2 cellular contexts compared by ENCODE assay signal in genomic region chr20:57557926-57558613, GRCh38.
A peak's percentile ranks its signal among the peaks of the same experiment; 100 is the strongest.
TF ChIP-seq lines count a peak whose summit lies in the region.

No MANE protein-coding gene starts in this region.

TF ChIP-seq in K562, 482 proteins besides CTCF, POLR2A, EP300 and RAD21:
- TF ChIP-seq SPI1 (IDR thresholded peaks at IDR 0.05; ENCODE audit: borderline replicate concordance, low read depth, low read length) (peak; percentile 45; the same call in 1 of the 2 replicates), BRCA1 (IDR thresholded peaks at IDR 0.05) (no peak), BRCA1 (CRISPR knock-in tag; IDR thresholded peaks at IDR 0.05) (no peak)

TF ChIP-seq in HepG2, 621 proteins besides CTCF, POLR2A, EP300 and RAD21 (continues in another document):
- no peak for TF ChIP-seq HNF4A (CRISPR knock-in tag; IDR thresholded peaks at IDR 0.05)
- TF ChIP-seq, protein P1, sequence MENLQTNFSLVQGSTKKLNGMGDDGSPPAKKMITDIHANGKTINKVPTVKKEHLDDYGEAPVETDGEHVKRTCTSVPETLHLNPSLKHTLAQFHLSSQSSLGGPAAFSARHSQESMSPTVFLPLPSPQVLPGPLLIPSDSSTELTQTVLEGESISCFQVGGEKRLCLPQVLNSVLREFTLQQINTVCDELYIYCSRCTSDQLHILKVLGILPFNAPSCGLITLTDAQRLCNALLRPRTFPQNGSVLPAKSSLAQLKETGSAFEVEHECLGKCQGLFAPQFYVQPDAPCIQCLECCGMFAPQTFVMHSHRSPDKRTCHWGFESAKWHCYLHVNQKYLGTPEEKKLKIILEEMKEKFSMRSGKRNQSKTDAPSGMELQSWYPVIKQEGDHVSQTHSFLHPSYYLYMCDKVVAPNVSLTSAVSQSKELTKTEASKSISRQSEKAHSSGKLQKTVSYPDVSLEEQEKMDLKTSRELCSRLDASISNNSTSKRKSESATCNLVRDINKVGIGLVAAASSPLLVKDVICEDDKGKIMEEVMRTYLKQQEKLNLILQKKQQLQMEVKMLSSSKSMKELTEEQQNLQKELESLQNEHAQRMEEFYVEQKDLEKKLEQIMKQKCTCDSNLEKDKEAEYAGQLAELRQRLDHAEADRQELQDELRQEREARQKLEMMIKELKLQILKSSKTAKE (CRISPR knock-in tag; IDR thresholded peaks at IDR 0.05; ENCODE audit: borderline replicate concordance) = no peak
- TF ChIP-seq MXI1 (IDR thresholded peaks at IDR 0.05; ENCODE audit: borderline replicate concordance, low read depth, low read length) = peak; percentile 26; the same call in 1 of the 3 replicates
- no peak for TF ChIP-seq HDAC2 (CRISPR knock-in tag; IDR thresholded peaks at IDR 0.05)
- TF ChIP-seq ZNF230 (CRISPR knock-in tag; IDR thresholded peaks at IDR 0.05) = no peak
- TF ChIP-seq ZNF235 (CRISPR knock-in tag; IDR thresholded peaks at IDR 0.05; ENCODE audit: borderline replicate concordance) = no peak
- TF ChIP-seq RCOR2 (CRISPR knock-in tag; IDR thresholded peaks at IDR 0.05) = no peak
- TF ChIP-seq, protein P2, sequence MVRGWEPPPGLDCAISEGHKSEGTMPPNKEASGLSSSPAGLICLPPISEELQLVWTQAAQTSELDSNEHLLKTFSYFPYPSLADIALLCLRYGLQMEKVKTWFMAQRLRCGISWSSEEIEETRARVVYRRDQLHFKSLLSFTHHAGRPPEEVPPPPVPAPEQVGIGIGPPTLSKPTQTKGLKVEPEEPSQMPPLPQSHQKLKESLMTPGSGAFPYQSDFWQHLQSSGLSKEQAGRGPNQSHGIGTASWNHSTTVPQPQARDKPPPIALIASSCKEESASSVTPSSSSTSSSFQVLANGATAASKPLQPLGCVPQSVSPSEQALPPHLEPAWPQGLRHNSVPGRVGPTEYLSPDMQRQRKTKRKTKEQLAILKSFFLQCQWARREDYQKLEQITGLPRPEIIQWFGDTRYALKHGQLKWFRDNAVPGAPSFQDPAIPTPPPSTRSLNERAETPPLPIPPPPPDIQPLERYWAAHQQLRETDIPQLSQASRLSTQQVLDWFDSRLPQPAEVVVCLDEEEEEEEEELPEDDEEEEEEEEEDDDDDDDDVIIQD (CRISPR knock-in tag; IDR thresholded peaks at IDR 0.05; ENCODE audit: low read depth) = no peak
- TF ChIP-seq SP140L (CRISPR knock-in tag; IDR thresholded peaks at IDR 0.05; ENCODE audit: borderline replicate concordance) = no peak
- TF ChIP-seq SKI (IDR thresholded peaks at IDR 0.05; ENCODE audit: partially characterized antibody) = no peak
- TF ChIP-seq SPEN (CRISPR knock-in tag; IDR thresholded peaks at IDR 0.05; ENCODE audit: low read depth) = no peak
- TF ChIP-seq NR3C1 (CRISPR knock-in tag; IDR thresholded peaks at IDR 0.05) = no peak
- 0 out of 2 replicates have a peak, but pooled peaks have one; percentile 8 for TF ChIP-seq HDAC1 (CRISPR knock-in tag; IDR thresholded peaks at IDR 0.05)
- TF ChIP-seq CHD2 (IDR thresholded peaks at IDR 0.05; ENCODE audit: low read depth, low read length) = no peak
- TF ChIP-seq NFYB (CRISPR knock-in tag; IDR thresholded peaks at IDR 0.05) = no peak
- peak; percentile 74 for TF ChIP-seq ZNF629 (CRISPR knock-in tag; conservative IDR thresholded peaks at IDR 0.05)
- TF ChIP-seq SRY (CRISPR knock-in tag; IDR thresholded peaks at IDR 0.05) = no peak
- TF ChIP-seq ZMAT3 (CRISPR knock-in tag; conservative IDR thresholded peaks at IDR 0.05) = no peak
- no peak for TF ChIP-seq SMAD9 (CRISPR knock-in tag; IDR thresholded peaks at IDR 0.05)
- TF ChIP-seq KAT2B (IDR thresholded peaks at IDR 0.05; ENCODE audit: borderline replicate concordance, low read depth, low read length) = peak; percentile 67; the same call in 1 of the 2 replicates
- no peak for TF ChIP-seq ZSCAN30 (CRISPR knock-in tag; IDR thresholded peaks at IDR 0.05)
- no peak for TF ChIP-seq ZNF296 (CRISPR knock-in tag; conservative IDR thresholded peaks at IDR 0.05)
- TF ChIP-seq SATB2 (CRISPR knock-in tag; IDR thresholded peaks at IDR 0.05) = no peak
- no peak for TF ChIP-seq ZNF644 (CRISPR knock-in tag; IDR thresholded peaks at IDR 0.05; ENCODE audit: low read depth)
- no peak for TF ChIP-seq ZFP1 (CRISPR knock-in tag; IDR thresholded peaks at IDR 0.05)
- no peak for TF ChIP-seq ZNF260 (CRISPR knock-in tag; IDR thresholded peaks at IDR 0.05; ENCODE audit: borderline replicate concordance, low read depth)
- no peak for TF ChIP-seq TOPORS (CRISPR knock-in tag; IDR thresholded peaks at IDR 0.05)
- no peak for TF ChIP-seq BRCA1 (CRISPR knock-in tag; IDR thresholded peaks at IDR 0.05)
- no peak for TF ChIP-seq ZSCAN12 (CRISPR knock-in tag; IDR thresholded peaks at IDR 0.05)
- no peak for TF ChIP-seq U2AF2 (IDR thresholded peaks at IDR 0.05; ENCODE audit: low read depth, low read length)
- no peak for TF ChIP-seq ZC3H4 (CRISPR knock-in tag; IDR thresholded peaks at IDR 0.05; ENCODE audit: borderline replicate concordance)
- TF ChIP-seq RAD51 (IDR thresholded peaks at IDR 0.05; ENCODE audit: borderline replicate concordance) = no peak
- no peak for TF ChIP-seq ZMYM2 (CRISPR knock-in tag; IDR thresholded peaks at IDR 0.05)
- TF ChIP-seq POGK (CRISPR knock-in tag; conservative IDR thresholded peaks at IDR 0.05) = 0 out of 2 replicates have a peak, but pooled peaks have one; percentile 7
- no peak for TF ChIP-seq ZNF207 (IDR thresholded peaks at IDR 0.05; ENCODE audit: borderline replicate concordance)
- TF ChIP-seq, protein P3, sequence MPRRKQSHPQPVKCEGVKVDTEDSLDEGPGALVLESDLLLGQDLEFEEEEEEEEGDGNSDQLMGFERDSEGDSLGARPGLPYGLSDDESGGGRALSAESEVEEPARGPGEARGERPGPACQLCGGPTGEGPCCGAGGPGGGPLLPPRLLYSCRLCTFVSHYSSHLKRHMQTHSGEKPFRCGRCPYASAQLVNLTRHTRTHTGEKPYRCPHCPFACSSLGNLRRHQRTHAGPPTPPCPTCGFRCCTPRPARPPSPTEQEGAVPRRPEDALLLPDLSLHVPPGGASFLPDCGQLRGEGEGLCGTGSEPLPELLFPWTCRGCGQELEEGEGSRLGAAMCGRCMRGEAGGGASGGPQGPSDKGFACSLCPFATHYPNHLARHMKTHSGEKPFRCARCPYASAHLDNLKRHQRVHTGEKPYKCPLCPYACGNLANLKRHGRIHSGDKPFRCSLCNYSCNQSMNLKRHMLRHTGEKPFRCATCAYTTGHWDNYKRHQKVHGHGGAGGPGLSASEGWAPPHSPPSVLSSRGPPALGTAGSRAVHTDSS (CRISPR knock-in tag; conservative IDR thresholded peaks at IDR 0.05) = no peak
- no peak for TF ChIP-seq SMAD1 (CRISPR knock-in tag; IDR thresholded peaks at IDR 0.05; ENCODE audit: borderline replicate concordance, low read depth)
- no peak for TF ChIP-seq HNRNPUL1 (IDR thresholded peaks at IDR 0.05; ENCODE audit: low read depth, low read length)
- no peak for TF ChIP-seq PHB2 (IDR thresholded peaks at IDR 0.05; ENCODE audit: partially characterized antibody)
- TF ChIP-seq ZNF414 (CRISPR knock-in tag; IDR thresholded peaks at IDR 0.05) = no peak; the same call in 1 of the 2 replicates
- TF ChIP-seq PRMT3 (CRISPR knock-in tag; IDR thresholded peaks at IDR 0.05; ENCODE audit: borderline replicate concordance, low read depth) = no peak
- no peak for TF ChIP-seq ZNF484 (CRISPR knock-in tag; IDR thresholded peaks at IDR 0.05; ENCODE audit: borderline replicate concordance, low read depth)
- no peak for TF ChIP-seq LCORL (IDR thresholded peaks at IDR 0.05)
- TF ChIP-seq LCORL (CRISPR knock-in tag; IDR thresholded peaks at IDR 0.05) = no peak
- TF ChIP-seq, protein P4, sequence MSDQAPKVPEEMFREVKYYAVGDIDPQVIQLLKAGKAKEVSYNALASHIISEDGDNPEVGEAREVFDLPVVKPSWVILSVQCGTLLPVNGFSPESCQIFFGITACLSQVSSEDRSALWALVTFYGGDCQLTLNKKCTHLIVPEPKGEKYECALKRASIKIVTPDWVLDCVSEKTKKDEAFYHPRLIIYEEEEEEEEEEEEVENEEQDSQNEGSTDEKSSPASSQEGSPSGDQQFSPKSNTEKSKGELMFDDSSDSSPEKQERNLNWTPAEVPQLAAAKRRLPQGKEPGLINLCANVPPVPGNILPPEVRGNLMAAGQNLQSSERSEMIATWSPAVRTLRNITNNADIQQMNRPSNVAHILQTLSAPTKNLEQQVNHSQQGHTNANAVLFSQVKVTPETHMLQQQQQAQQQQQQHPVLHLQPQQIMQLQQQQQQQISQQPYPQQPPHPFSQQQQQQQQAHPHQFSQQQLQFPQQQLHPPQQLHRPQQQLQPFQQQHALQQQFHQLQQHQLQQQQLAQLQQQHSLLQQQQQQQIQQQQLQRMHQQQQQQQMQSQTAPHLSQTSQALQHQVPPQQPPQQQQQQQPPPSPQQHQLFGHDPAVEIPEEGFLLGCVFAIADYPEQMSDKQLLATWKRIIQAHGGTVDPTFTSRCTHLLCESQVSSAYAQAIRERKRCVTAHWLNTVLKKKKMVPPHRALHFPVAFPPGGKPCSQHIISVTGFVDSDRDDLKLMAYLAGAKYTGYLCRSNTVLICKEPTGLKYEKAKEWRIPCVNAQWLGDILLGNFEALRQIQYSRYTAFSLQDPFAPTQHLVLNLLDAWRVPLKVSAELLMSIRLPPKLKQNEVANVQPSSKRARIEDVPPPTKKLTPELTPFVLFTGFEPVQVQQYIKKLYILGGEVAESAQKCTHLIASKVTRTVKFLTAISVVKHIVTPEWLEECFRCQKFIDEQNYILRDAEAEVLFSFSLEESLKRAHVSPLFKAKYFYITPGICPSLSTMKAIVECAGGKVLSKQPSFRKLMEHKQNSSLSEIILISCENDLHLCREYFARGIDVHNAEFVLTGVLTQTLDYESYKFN (CRISPR knock-in tag; conservative IDR thresholded peaks at IDR 0.05) = peak; percentile 59; the same call in 1 of the 2 replicates
- no peak for TF ChIP-seq TRIM24 (CRISPR knock-in tag; IDR thresholded peaks at IDR 0.05)
- no peak; the same call in 1 of the 2 replicates for TF ChIP-seq MIXL1 (CRISPR knock-in tag; IDR thresholded peaks at IDR 0.05)
- TF ChIP-seq, protein P5, sequence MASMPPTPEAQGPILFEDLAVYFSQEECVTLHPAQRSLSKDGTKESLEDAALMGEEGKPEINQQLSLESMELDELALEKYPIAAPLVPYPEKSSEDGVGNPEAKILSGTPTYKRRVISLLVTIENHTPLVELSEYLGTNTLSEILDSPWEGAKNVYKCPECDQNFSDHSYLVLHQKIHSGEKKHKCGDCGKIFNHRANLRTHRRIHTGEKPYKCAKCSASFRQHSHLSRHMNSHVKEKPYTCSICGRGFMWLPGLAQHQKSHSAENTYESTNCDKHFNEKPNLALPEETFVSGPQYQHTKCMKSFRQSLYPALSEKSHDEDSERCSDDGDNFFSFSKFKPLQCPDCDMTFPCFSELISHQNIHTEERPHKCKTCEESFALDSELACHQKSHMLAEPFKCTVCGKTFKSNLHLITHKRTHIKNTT (CRISPR knock-in tag; IDR thresholded peaks at IDR 0.05) = no peak
- no peak for TF ChIP-seq TCF12 (IDR thresholded peaks at IDR 0.05)
- TF ChIP-seq TCF12 (CRISPR knock-in tag; IDR thresholded peaks at IDR 0.05) = no peak
- no peak for TF ChIP-seq GATAD1 (CRISPR knock-in tag; IDR thresholded peaks at IDR 0.05)
- 0 out of 2 replicates have a peak, but pooled peaks have one; percentile 2 for TF ChIP-seq ZNF569 (CRISPR knock-in tag; IDR thresholded peaks at IDR 0.05; ENCODE audit: borderline replicate concordance)
- TF ChIP-seq, protein P6, sequence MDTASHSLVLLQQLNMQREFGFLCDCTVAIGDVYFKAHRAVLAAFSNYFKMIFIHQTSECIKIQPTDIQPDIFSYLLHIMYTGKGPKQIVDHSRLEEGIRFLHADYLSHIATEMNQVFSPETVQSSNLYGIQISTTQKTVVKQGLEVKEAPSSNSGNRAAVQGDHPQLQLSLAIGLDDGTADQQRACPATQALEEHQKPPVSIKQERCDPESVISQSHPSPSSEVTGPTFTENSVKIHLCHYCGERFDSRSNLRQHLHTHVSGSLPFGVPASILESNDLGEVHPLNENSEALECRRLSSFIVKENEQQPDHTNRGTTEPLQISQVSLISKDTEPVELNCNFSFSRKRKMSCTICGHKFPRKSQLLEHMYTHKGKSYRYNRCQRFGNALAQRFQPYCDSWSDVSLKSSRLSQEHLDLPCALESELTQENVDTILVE (CRISPR knock-in tag; IDR thresholded peaks at IDR 0.05) = no peak
- TF ChIP-seq CSRNP1 (CRISPR knock-in tag; IDR thresholded peaks at IDR 0.05) = no peak
- 0 out of 2 replicates have a peak, but pooled peaks have one; percentile 13 for TF ChIP-seq PHF20 (CRISPR knock-in tag; IDR thresholded peaks at IDR 0.05)
- TF ChIP-seq ZNF24 (IDR thresholded peaks at IDR 0.05) = no peak
- 0 out of 2 replicates have a peak, but pooled peaks have one; percentile 23 for TF ChIP-seq ZNF160 (CRISPR knock-in tag; IDR thresholded peaks at IDR 0.05)
- no peak for TF ChIP-seq SCMH1 (CRISPR knock-in tag; IDR thresholded peaks at IDR 0.05; ENCODE audit: borderline replicate concordance)
- no peak for TF ChIP-seq SNAPC2 (CRISPR knock-in tag; IDR thresholded peaks at IDR 0.05)
- no peak for TF ChIP-seq SMARCE1 (IDR thresholded peaks at IDR 0.05; ENCODE audit: borderline replicate concordance)
- no peak for TF ChIP-seq NCOR1 (IDR thresholded peaks at IDR 0.05; ENCODE audit: borderline replicate concordance, low read length)
- 0 out of 2 replicates have a peak, but pooled peaks have one; percentile 16 for TF ChIP-seq KLF6 (CRISPR knock-in tag; IDR thresholded peaks at IDR 0.05)
